ENCODE assay signal across 12 cellular contexts in the genomic region with DNA sequence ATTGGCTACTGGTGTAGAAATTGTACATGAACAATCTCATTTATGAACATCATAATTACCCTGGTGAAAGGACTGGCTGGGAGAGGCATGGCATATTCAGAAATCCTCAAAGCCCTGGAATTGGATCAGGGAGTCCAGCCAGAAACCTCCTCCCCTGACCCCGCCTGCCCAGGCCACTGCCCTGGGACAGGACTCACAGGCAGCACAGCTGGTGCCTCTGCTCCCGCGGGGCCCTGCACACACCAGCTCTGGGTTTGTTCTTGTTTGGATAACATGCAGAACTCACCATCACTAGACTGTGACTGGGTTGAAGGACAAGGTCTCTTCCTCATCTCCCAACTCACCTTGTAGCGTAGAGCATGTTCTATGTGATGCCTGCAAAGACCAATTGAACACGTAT. TPM values are rescaled to one million over a fixed set of nuclear protein-coding genes. Genes with fewer than 3 reads are reported as not detected.
DNase-seq lines count a peak whose midpoint lies in the region; TF ChIP-seq lines count a peak whose summit lies in the region.
"Had no signal": no experiment of that assay in that cellular context is flagged by ENCODE, and none has a peak within 500 bp of the region (broad histone marks: within the 10 kb centered on the region; RNA-seq: fewer than 3 reads in every experiment).

No MANE protein-coding gene starts in this region.

- H3K27ac ChIP-seq in temporal lobe (ENCODE audit: low read depth, low read length) (peak overlapping the region; percentile 40), SK-N-SH (ENCODE audit: low read depth in 2 of 2, low read length in 1 of 2) (no peak overlapping the region), breast epithelium (no peak overlapping the region)
- H3K27ac ChIP-seq: BLaER1 had no signal

- no peaks in the 10 kb centered on the region for H3K27me3 ChIP-seq in SK-N-SH (ENCODE audit: insufficient read depth)
- H3K27me3 ChIP-seq in breast epithelium = no peaks in the 10 kb centered on the region
- H3K27me3 ChIP-seq: BLaER1 had no signal

- DNase-seq in LHCN-M2 (ENCODE audit: low read depth) = peak; percentile 22
- DNase-seq in glutamatergic neuron = no peak
- peak; percentile 57 for DNase-seq in myocyte (ENCODE audit: low read depth)
- no peak for DNase-seq in SK-N-SH
- no peak for DNase-seq in breast epithelium (ENCODE audit: low spot score in 2 of 2)
- DNase-seq in T-helper 2 cell = no peak
- DNase-seq: 8988T; AML-193; CD8-positive, alpha-beta memory T cell; DMS 273 treated with DMSO at 0.1 percent for 48 hours had no signal

- WGBS in SK-N-SH (ENCODE audit: low lambda C conversion rate) = no CpG with 5 or more reads among the region's 5 CpGs

- H3K4me3 ChIP-seq in SK-N-SH (ENCODE audit: low read depth in 2 of 2, low read length in 1 of 2) (no peak overlapping the region), breast epithelium (no peak overlapping the region)
- H3K4me3 ChIP-seq: BLaER1 had no signal

- H3K4me3 Mint-ChIP-seq in glutamatergic neuron (ENCODE audit: unreplicated experiment) = no peak overlapping the region
- H3K4me3 Mint-ChIP-seq: CD8-positive, alpha-beta memory T cell had no signal

- H3K9ac ChIP-seq in SK-N-SH = no peak overlapping the region
- H3K9ac ChIP-seq: BLaER1 had no signal

- H3K9me3 ChIP-seq in SK-N-SH (no peaks in the 10 kb centered on the region), breast epithelium (no peaks in the 10 kb centered on the region)

- no peak for TF ChIP-seq RAD21 in SK-N-SH (IDR thresholded peaks at IDR 0.05; ENCODE audit: low read length)

- H3K27ac Mint-ChIP-seq in glutamatergic neuron (ENCODE audit: unreplicated experiment) = peak overlapping the region; percentile 40

- no peak overlapping the region for H3K4me2 ChIP-seq in SK-N-SH
- H3K4me2 ChIP-seq: BLaER1 had no signal

- H4K20me1 ChIP-seq in SK-N-SH (ENCODE audit: insufficient read depth) = no peaks in the 10 kb centered on the region
- H4K20me1 ChIP-seq: BLaER1 had no signal

- peaks cover 10% of the 10 kb centered on the region for H3K9me3 Mint-ChIP-seq in glutamatergic neuron (ENCODE audit: unreplicated experiment)

- H3K4me1 ChIP-seq in SK-N-SH (ENCODE audit: control insufficient read depth in 1 of 2, insufficient read depth in 2 of 2, low read depth in 1 of 2, low read length in 1 of 2) (no peaks in the 10 kb centered on the region), breast epithelium (no peaks in the 10 kb centered on the region)
- H3K4me1 ChIP-seq: BLaER1 had no signal

- no peak for TF ChIP-seq POLR2A in breast epithelium (IDR thresholded peaks at IDR 0.05)

- 0 out of 2 replicates have a peak, but pooled peaks cover 5% of the 10 kb centered on the region for H3K79me2 ChIP-seq in SK-N-SH (ENCODE audit: insufficient read depth)

- H3K27me3 Mint-ChIP-seq in glutamatergic neuron (ENCODE audit: unreplicated experiment) = no peaks in the 10 kb centered on the region
- H3K27me3 Mint-ChIP-seq: CD8-positive, alpha-beta memory T cell had no signal

- no peaks in the 10 kb centered on the region for H3K9me2 ChIP-seq in SK-N-SH

- H3F3A ChIP-seq in SK-N-SH (replicated peaks; ENCODE audit: insufficient read depth) = no peaks in the 10 kb centered on the region

- H3K36me3 Mint-ChIP-seq in glutamatergic neuron (ENCODE audit: unreplicated experiment) = peaks cover 43% of the 10 kb centered on the region

- CTCF ChIA-PET in SK-N-SH (lab: Yijun Ruan, JAX) = interaction anchor here (1.0 to 1.4 kb wide), 2 partner anchors 9 to 225 kb away, joined by 3 to 4 read pairs; no protein-coding TSS in a partner anchor

- H3K4me1 Mint-ChIP-seq in glutamatergic neuron (ENCODE audit: low read depth, unreplicated experiment) = peaks cover 4% of the 10 kb centered on the region

- no peak overlapping the region for H2AFZ ChIP-seq in SK-N-SH (ENCODE audit: low read depth)

- intact Hi-C loops in breast epithelium (cut with DNase I; ENCODE audit: low total_unique reads) = no loop called here

- H3K36me3 ChIP-seq in SK-N-SH (replicated peaks in 1 of 2; ENCODE audit: control insufficient read depth in 1 of 2, insufficient read depth in 2 of 2, low read length in 1 of 2) = peaks cover 0 to 3% of the 10 kb centered on the region in 2 experiments
- no peaks in the 10 kb centered on the region for H3K36me3 ChIP-seq in breast epithelium

- TF ChIP-seq EP300 in SK-N-SH (IDR thresholded peaks at IDR 0.05; ENCODE audit: borderline replicate concordance in 1 of 2, low read depth in 1 of 2, low read length in 1 of 2) = no peak

- POLR2A ChIA-PET in SK-N-SH (lab: Yijun Ruan, JAX) = no interaction called here

- no peak for TF ChIP-seq CTCF in glutamatergic neuron (IDR thresholded peaks at IDR 0.05; ENCODE audit: partially characterized antibody, unreplicated experiment)
- TF ChIP-seq CTCF in SK-N-SH (IDR thresholded peaks at IDR 0.05) = no peak
- TF ChIP-seq CTCF in breast epithelium (IDR thresholded peaks at IDR 0.05) = no peak

TF ChIP-seq in SK-N-SH, 30 proteins besides CTCF, POLR2A, EP300 and RAD21 (continues in another document):
- TF ChIP-seq SMC3 (IDR thresholded peaks at IDR 0.05; ENCODE audit: low read depth, low read length) (no peak), SIN3A (IDR thresholded peaks at IDR 0.05; ENCODE audit: borderline replicate concordance, low read depth, low read length) (no peak), RXRA (IDR thresholded peaks at IDR 0.05; ENCODE audit: borderline replicate concordance, low read depth) (no peak), MXI1 (IDR thresholded peaks at IDR 0.05; ENCODE audit: low read depth, low read length) (no peak), EZH2phosphoT487 (IDR thresholded peaks at IDR 0.05; ENCODE audit: borderline replicate concordance, low read depth) (no peak), RCOR1 (IDR thresholded peaks at IDR 0.05; ENCODE audit: low read length) (no peak), RFX5 (IDR thresholded peaks at IDR 0.05; ENCODE audit: low read length) (no peak), GABPA (IDR thresholded peaks at IDR 0.05; ENCODE audit: low read depth) (no peak), NRF1 (IDR thresholded peaks at IDR 0.05; ENCODE audit: low read depth, low read length) (no peak), NFIC (IDR thresholded peaks at IDR 0.05; ENCODE audit: borderline replicate concordance) (no peak), MEF2A (IDR thresholded peaks at IDR 0.05; ENCODE audit: borderline replicate concordance, low read depth) (no peak), TEAD4 (IDR thresholded peaks at IDR 0.05; ENCODE audit: borderline replicate concordance, insufficient read depth) (no peak), POLR2AphosphoS5 (IDR thresholded peaks at IDR 0.05; ENCODE audit: low read depth, low read length) (no peak)
- TF ChIP-seq, protein P1, sequence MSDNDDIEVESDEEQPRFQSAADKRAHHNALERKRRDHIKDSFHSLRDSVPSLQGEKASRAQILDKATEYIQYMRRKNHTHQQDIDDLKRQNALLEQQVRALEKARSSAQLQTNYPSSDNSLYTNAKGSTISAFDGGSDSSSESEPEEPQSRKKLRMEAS (IDR thresholded peaks at IDR 0.05; ENCODE audit: low read depth) = no peak
- TF ChIP-seq, protein P2, sequence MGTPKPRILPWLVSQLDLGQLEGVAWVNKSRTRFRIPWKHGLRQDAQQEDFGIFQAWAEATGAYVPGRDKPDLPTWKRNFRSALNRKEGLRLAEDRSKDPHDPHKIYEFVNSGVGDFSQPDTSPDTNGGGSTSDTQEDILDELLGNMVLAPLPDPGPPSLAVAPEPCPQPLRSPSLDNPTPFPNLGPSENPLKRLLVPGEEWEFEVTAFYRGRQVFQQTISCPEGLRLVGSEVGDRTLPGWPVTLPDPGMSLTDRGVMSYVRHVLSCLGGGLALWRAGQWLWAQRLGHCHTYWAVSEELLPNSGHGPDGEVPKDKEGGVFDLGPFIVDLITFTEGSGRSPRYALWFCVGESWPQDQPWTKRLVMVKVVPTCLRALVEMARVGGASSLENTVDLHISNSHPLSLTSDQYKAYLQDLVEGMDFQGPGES (IDR thresholded peaks at IDR 0.05; ENCODE audit: low read depth, low read length) = no peak
- TF ChIP-seq, protein P3, sequence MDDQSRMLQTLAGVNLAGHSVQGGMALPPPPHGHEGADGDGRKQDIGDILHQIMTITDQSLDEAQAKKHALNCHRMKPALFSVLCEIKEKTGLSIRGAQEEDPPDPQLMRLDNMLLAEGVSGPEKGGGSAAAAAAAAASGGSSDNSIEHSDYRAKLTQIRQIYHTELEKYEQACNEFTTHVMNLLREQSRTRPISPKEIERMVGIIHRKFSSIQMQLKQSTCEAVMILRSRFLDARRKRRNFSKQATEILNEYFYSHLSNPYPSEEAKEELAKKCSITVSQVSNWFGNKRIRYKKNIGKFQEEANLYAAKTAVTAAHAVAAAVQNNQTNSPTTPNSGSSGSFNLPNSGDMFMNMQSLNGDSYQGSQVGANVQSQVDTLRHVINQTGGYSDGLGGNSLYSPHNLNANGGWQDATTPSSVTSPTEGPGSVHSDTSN (IDR thresholded peaks at IDR 0.05) = no peak
- TF ChIP-seq, protein P4, sequence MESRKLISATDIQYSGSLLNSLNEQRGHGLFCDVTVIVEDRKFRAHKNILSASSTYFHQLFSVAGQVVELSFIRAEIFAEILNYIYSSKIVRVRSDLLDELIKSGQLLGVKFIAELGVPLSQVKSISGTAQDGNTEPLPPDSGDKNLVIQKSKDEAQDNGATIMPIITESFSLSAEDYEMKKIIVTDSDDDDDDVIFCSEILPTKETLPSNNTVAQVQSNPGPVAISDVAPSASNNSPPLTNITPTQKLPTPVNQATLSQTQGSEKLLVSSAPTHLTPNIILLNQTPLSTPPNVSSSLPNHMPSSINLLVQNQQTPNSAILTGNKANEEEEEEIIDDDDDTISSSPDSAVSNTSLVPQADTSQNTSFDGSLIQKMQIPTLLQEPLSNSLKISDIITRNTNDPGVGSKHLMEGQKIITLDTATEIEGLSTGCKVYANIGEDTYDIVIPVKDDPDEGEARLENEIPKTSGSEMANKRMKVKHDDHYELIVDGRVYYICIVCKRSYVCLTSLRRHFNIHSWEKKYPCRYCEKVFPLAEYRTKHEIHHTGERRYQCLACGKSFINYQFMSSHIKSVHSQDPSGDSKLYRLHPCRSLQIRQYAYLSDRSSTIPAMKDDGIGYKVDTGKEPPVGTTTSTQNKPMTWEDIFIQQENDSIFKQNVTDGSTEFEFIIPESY (IDR thresholded peaks at IDR 0.05; ENCODE audit: borderline replicate concordance, low read depth) = no peak

RNA-seq across cellular contexts. Expression of a gene that starts 56.2 kb away (rescaled TPM):
- total RNA-seq in LHCN-M2 (2014; rRNA removed) = 2.3 and 5.7 TPM in 2 replicates
- polyA plus RNA-seq in LHCN-M2 (2012) = 2.4 TPM
- total RNA-seq in glutamatergic neuron (ENCODE audit: unreplicated experiment) = 90.2 TPM
- total RNA-seq in myocyte = 4.1 and 6.6 TPM in 2 replicates
- 6.7 TPM for polyA plus RNA-seq in myocyte (2012)
- 47.9 TPM for total RNA-seq in temporal lobe
- 3.9 and 4.8 TPM in 2 replicates for polyA plus RNA-seq in SK-N-SH (2012; rRNA removed)
- polyA plus RNA-seq in SK-N-SH (2012; cell fraction: cytosol; rRNA removed) = 2.1 and 2.5 TPM in 2 replicates
- polyA plus RNA-seq in SK-N-SH (2012; cell fraction: nucleus; rRNA removed) = 9.4 and 12.1 TPM in 2 replicates
- 10 to 100 TPM in 1 of 3 donors, 1 to 10 TPM in 2; 4.6 to 10.5 (median 6.2) TPM for total RNA-seq in breast epithelium

Comparison
In these comparisons a context has a peak if more than half of its experiments do, and no peak if none do; other contexts are left out.
1. DNase-seq: peak in LHCN-M2 (single experiment) and myocyte (single experiment); none in glutamatergic neuron (single experiment), SK-N-SH (single experiment), breast epithelium (0 of 2) and T-helper 2 cell (0 of 5).